17 cellular contexts compared by ENCODE assay signal in the genomic region with DNA sequence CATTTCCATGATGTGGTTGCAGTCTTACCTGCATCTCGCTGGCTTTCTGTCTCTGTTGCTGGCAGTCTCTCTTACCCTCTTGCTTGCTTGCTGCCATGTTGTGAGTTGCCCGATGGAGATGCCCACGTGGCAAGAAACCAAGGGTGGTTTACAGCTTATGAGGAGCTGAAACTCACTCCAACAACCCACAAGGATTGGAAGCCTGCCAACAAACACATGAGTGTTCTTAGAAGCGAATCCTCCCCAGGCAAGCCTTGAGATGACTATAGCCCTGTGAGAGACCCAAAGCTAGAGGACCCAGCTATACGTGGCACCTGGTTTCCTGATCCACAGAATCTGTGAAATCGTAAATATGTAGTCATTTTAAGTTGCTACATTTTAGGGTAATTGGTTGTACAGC.
A peak's percentile ranks its signal among the peaks of the same experiment; 100 is the strongest.
DNase-seq lines count a peak whose midpoint lies in the region; ATAC-seq and TF ChIP-seq lines count a peak whose summit lies in the region.
"Had no signal": no experiment of that assay in that cellular context is flagged by ENCODE, and none has a peak within 500 bp of the region (broad histone marks: within the 10 kb centered on the region; RNA-seq: fewer than 3 reads in every experiment).

No MANE protein-coding gene starts in this region.

- no peaks in the 10 kb centered on the region for H3K27me3 ChIP-seq in ascending aorta
- H3K27me3 ChIP-seq: heart left ventricle, upper lobe of left lung had no signal

- DNase-seq in NCI-H748 (lab: John Stamatoyannopoulos, UW; ENCODE audit: unreplicated experiment) (peak; percentile 4), NCI-H748 treated with DMSO at 0.1 percent for 48 hours (lab: John Stamatoyannopoulos, UW) (no peak), ascending aorta (ENCODE audit: low spot score in 2 of 2) (no peak), fibroblast of pulmonary artery (ENCODE audit: low read depth) (peak; percentile 19), stromal cell of bone marrow (ENCODE audit: low read depth) (peak; percentile 13), NCI-H510A (lab: John Stamatoyannopoulos, UW) (no peak), globus pallidus (ENCODE audit: low spot score) (no peak)
- DNase-seq: heart left ventricle; Karpas-422; retina; SHP77; stimulated activated naive CD8-positive, alpha-beta T cell treated with anti-CD3 and anti-CD28 coated beads, Interleukin-15, Interleukin-2, amounts not matched to agents 100 U/mL and 50 U/mL, for 24 hours; upper lobe of left lung had no signal

- no peak for ATAC-seq in esophagus mucosa
- ATAC-seq: A549; activated CD4-positive, CD25-positive, alpha-beta regulatory T cell treated with anti-CD3 and anti-CD28 coated beads, Interleukin-2, amount 50 U/mL, for 24 hours; stimulated activated naive CD8-positive, alpha-beta T cell treated with anti-CD3 and anti-CD28 coated beads, Interleukin-15, Interleukin-2, amounts not matched to agents 100 U/mL and 50 U/mL, for 24 hours had no signal

- TF ChIP-seq CTCF in ascending aorta (IDR thresholded peaks at IDR 0.05) (no peak), fibroblast of pulmonary artery (IDR thresholded peaks at IDR 0.05; ENCODE audit: low read length, missing control alignments) (no peak)

- H3K4me1 ChIP-seq in ascending aorta, result peaks cover 7 to 8% of the 10 kb centered on the region in 2 donors
- H3K4me1 ChIP-seq: A549, upper lobe of left lung had no signal

- H3K27ac ChIP-seq in ascending aorta, result peak overlapping the region; percentile 62 to 72
- H3K27ac ChIP-seq: A549, upper lobe of left lung had no signal

- no peaks in the 10 kb centered on the region for H3K9me3 ChIP-seq in ascending aorta
- H3K9me3 ChIP-seq: A549, HAP-1, heart left ventricle, upper lobe of left lung had no signal

- H3K4me3 ChIP-seq in ascending aorta (no peak overlapping the region), fibroblast of pulmonary artery (replicated peaks; ENCODE audit: low read depth, low read length) (no peak overlapping the region)
- H3K4me3 ChIP-seq: A549, HAP-1, heart left ventricle, upper lobe of left lung had no signal

- intact Hi-C loops in ascending aorta (cut with DNase I), result loop anchor here (10.0 kb wide), 1 partner anchor 866 kb away; no protein-coding TSS in a partner anchor

- H3K36me3 ChIP-seq in ascending aorta, result no peaks in the 10 kb centered on the region
- H3K36me3 ChIP-seq: HAP-1, heart left ventricle, upper lobe of left lung had no signal

Comparison
In these comparisons a context has a peak if more than half of its experiments do, and no peak if none do; other contexts are left out.
1. DNase-seq: peak in NCI-H748 (single experiment), fibroblast of pulmonary artery (single experiment) and stromal cell of bone marrow (single experiment); none in NCI-H748 treated with DMSO at 0.1 percent for 48 hours (single experiment), ascending aorta (0 of 2), NCI-H510A (single experiment) and globus pallidus (single experiment).